ENCODE assay signal across 28 cellular contexts in the genomic region with DNA sequence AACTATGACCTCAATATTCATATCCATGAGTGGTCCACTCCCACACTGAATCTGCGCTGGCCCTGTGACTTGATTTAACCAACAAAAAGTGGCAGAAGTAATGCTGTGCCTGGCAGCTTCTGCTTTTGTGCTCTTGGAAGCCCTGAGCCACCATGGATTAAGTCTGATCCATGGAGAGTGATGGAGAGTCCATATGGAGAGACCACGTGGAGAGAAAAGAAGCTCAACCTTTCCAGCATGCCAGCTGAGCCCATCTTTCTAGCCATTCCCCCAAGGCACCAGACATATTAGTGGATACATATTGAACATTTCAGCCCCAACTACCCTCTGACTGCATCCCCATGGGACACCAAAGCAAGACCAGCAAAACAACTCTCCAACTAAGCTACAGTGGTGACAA. TPM values are rescaled to one million over a fixed set of nuclear protein-coding genes. Genes with fewer than 3 reads are reported as not detected.
"Had no signal": no experiment of that assay in that cellular context is flagged by ENCODE, and none has a peak within 500 bp of the region (broad histone marks: within the 10 kb centered on the region; RNA-seq: fewer than 3 reads in every experiment).

No MANE protein-coding gene starts in this region.

- H3K9me3 Mint-ChIP-seq: endodermal cell, immature natural killer cell had no signal

- H3K4me3 Mint-ChIP-seq: dendritic cell treated with granulocyte-macrophage colony-stimulating factor and Interleukin-4, amounts not matched to agents 40 ng/mL and 50 ng/mL, for 4 days; effector memory CD8-positive, alpha-beta T cell; endodermal cell; immature natural killer cell; mesothelial cell of epicardium; naive B cell had no signal

- H3K4me1 Mint-ChIP-seq: immature natural killer cell, naive B cell had no signal

- ATAC-seq: effector memory CD8-positive, alpha-beta T cell; esophagus mucosa; gastrocnemius medialis; heart left ventricle; left cardiac atrium; left lung; left ventricle myocardium superior; lower lobe of right lung; mucosa of descending colon had no signal

- H3K27ac Mint-ChIP-seq: dendritic cell treated with granulocyte-macrophage colony-stimulating factor and Interleukin-4, amounts not matched to agents 40 ng/mL and 50 ng/mL, for 4 days; effector memory CD8-positive, alpha-beta T cell; endodermal cell; immature natural killer cell; mesothelial cell of epicardium; naive B cell had no signal

- H3K36me3 Mint-ChIP-seq: immature natural killer cell, mesothelial cell of epicardium, naive B cell had no signal

- DNase-seq: effector CD8-positive, alpha-beta T cell; effector memory CD8-positive, alpha-beta T cell; endodermal cell; erythroblast; esophagus squamous epithelium; foreskin fibroblast; foreskin melanocyte; gastrocnemius medialis; heart left ventricle; hypothalamus; immature natural killer cell; left cardiac atrium; left lung; left ventricle myocardium superior; lower lobe of right lung; mesenchymal stem cell; mucosa of descending colon; naive B cell had no signal

- FAIRE-seq: colon, endometrium, keratinocyte had no signal

RNA-seq across cellular contexts. Expression of a gene that starts 16.0 kb away (rescaled TPM):
- total RNA-seq: gastrocnemius medialis, mesenteric fat pad, myocyte had no signal
- polyA plus RNA-seq: hepatocyte, immature natural killer cell, keratinocyte had no signal

RNA-seq across cellular contexts. Expression of a gene that starts 39.3 kb away (rescaled TPM):
- total RNA-seq: kidney epithelial cell, myocyte had no signal
- polyA plus RNA-seq: keratinocyte had no signal
